1 cellular context compared by ENCODE assay signal in the genomic region with DNA sequence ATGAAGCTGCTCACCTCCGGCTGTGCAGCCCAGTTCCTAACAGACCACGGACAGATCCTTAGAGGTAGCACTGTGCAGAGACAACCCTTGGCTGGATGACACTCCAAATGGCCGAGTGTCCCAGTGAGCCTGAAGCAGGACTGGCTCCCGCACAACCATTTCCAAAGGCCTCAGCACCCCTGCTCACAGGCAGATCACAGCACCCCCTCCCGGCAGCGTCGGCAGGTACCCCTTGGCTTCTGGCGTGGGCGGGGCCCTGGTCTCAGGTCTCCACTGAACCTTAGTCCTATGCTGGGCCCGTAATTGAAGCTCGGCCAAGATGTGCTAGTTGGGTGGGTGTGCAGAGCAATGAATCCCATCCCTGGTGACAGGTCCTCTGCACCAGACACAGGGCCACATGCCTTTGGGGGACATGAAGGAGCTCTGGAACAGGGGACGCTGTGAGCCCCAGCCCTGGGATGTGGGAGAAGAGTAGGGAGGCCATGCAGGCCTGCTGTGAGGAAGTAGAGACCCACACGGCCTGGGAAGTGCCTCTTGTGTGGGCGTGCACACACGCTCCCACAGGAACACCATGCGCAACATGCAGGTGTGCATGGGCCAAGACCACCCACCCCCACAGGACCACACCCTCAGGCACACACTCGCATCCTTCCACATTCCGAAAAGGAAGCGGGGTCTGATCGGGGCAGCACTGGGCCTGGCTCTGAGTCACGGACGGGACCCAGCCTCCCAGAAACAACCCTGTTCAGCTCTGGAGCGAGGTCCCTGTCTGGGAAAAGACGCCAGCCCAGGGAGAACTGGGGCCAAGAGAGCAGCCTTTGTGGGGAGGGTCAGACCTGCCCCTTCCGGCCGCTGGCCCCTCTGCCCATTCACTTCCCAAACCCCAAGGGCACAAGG.
A peak's percentile ranks its signal among the peaks of the same experiment; 100 is the strongest.
TF ChIP-seq lines count a peak whose summit lies in the region.

No MANE protein-coding gene starts in this region.

TF ChIP-seq in HepG2, 621 proteins besides CTCF, POLR2A, EP300 and RAD21:
- TF ChIP-seq, protein P1, sequence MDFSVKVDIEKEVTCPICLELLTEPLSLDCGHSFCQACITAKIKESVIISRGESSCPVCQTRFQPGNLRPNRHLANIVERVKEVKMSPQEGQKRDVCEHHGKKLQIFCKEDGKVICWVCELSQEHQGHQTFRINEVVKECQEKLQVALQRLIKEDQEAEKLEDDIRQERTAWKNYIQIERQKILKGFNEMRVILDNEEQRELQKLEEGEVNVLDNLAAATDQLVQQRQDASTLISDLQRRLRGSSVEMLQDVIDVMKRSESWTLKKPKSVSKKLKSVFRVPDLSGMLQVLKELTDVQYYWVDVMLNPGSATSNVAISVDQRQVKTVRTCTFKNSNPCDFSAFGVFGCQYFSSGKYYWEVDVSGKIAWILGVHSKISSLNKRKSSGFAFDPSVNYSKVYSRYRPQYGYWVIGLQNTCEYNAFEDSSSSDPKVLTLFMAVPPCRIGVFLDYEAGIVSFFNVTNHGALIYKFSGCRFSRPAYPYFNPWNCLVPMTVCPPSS (IDR thresholded peaks at IDR 0.05), result no peak
- no peak for TF ChIP-seq TSC22D2 (CRISPR knock-in tag; IDR thresholded peaks at IDR 0.05; ENCODE audit: borderline replicate concordance)
- peak; percentile 33; the same call in 1 of the 2 replicates for TF ChIP-seq STAG1 (CRISPR knock-in tag; IDR thresholded peaks at IDR 0.05)
- 0 out of 2 replicates have a peak, but pooled peaks have one; percentile 9 for TF ChIP-seq ZNF343 (CRISPR knock-in tag; IDR thresholded peaks at IDR 0.05)
- 0 out of 2 replicates have a peak, but pooled peaks have one; percentile 32 for TF ChIP-seq ZNF274 (CRISPR knock-in tag; IDR thresholded peaks at IDR 0.05)
TF ChIP-seq in HepG2: peak in this region for 3.
